17 cellular contexts compared by ENCODE assay signal in genomic region chr3:46293035-46293724, GRCh38. TPM values are rescaled to one million over a fixed set of nuclear protein-coding genes. Genes with fewer than 3 reads are reported as not detected.
DNase-seq lines count a peak whose midpoint lies in the region; ATAC-seq, FAIRE-seq and TF ChIP-seq lines count a peak whose summit lies in the region.
"Had no signal": no experiment of that assay in that cellular context is flagged by ENCODE, and none has a peak within 500 bp of the region (broad histone marks: within the 10 kb centered on the region; RNA-seq: fewer than 3 reads in every experiment).

No MANE protein-coding gene starts in this region.

- no peaks in the 10 kb centered on the region for H3K79me2 ChIP-seq in K562 (ENCODE audit: control insufficient read depth, insufficient read depth, low read length)

- no TSS peak for BruUV-seq in K562 (replicated peaks; lab: Mats Ljungman, UMichigan)

- peak overlapping the region; percentile 86 for H3K27ac Mint-ChIP-seq in stimulated activated naive CD8-positive, alpha-beta T cell treated with anti-CD3 and anti-CD28 coated beads, Interleukin-15, Interleukin-2, amounts not matched to agents 100 ng/mL and 50 ng/mL, for 24 hours

- 3% methylated on average over 2 of the region's 2 CpGs for WGBS in K562 (ENCODE audit: insufficient coverage, low coverage, missing lambda C conversion rate)
- 71 to 93% methylated on average over 2 of the region's 2 CpGs for WGBS in thyroid gland, 2 donors

- no peak; a peak in 1 of 4 replicates for TF ChIP-seq RAD21 in K562 (CRISPR knock-in tag; conservative IDR thresholded peaks at IDR 0.05 in 1 of 2, IDR thresholded peaks at IDR 0.05 in 1 of 2)

- H3K4me3 ChIP-seq in K562 (no peak overlapping the region), thyroid gland (replicated peaks in 1 of 3) (no peak overlapping the region)
- H3K4me3 ChIP-seq: upper lobe of right lung had no signal

- POLR2A ChIA-PET in K562 (lab: Yijun Ruan, JAX) = no interaction called here

- TF ChIP-seq EP300 in K562 (IDR thresholded peaks at IDR 0.05; ENCODE audit: low read length) = no peak

- no peak for DNase-seq in stimulated activated naive CD8-positive, alpha-beta T cell treated with anti-CD3 and anti-CD28 coated beads, Interleukin-15, Interleukin-2, amounts not matched to agents 100 U/mL and 50 U/mL, for 24 hours
- DNase-seq in OCI-M1 (lab: John Stamatoyannopoulos, UW) (peak; percentile 57), K562 (ENCODE audit: extremely low read depth in 1 of 4, low spot score in 3 of 4) (peak in 2 of 4 experiments; percentile 13 to 17), AG08396 (ENCODE audit: low spot score) (no peak), NCI-H1048 (lab: John Stamatoyannopoulos, UW) (no peak), GM13976 (ENCODE audit: low spot score) (no peak), thyroid gland (no peak)
- DNase-seq: NCI-H1092, NCI-H2227 treated with DMSO at 0.1 percent for 48 hours, upper lobe of right lung had no signal

- CTCF ChIA-PET in K562 (lab: Yijun Ruan, JAX; ENCODE audit: low intra/inter-chr PET ratio) = no interaction called here

- no peaks in the 10 kb centered on the region for H3K36me3 Mint-ChIP-seq in stimulated activated naive CD8-positive, alpha-beta T cell treated with anti-CD3 and anti-CD28 coated beads, Interleukin-15, Interleukin-2, amounts not matched to agents 100 ng/mL and 50 ng/mL, for 24 hours (ENCODE audit: low read depth)

- no peak overlapping the region for H3K9ac ChIP-seq in K562 (ENCODE audit: insufficient read depth in 1 of 2, low read depth in 2 of 2, low read length in 2 of 2)

- no peaks in the 10 kb centered on the region for H3K9me3 ChIP-seq in K562 (replicated peaks; ENCODE audit: control insufficient read depth, insufficient read depth, low read depth, low read length)
- H3K9me3 ChIP-seq in thyroid gland = no peaks in the 10 kb centered on the region
- H3K9me3 ChIP-seq: upper lobe of right lung had no signal

- H3K36me3 ChIP-seq in K562 (ENCODE audit: control insufficient read depth, insufficient read depth, low read length) (no peaks in the 10 kb centered on the region), thyroid gland (no peaks in the 10 kb centered on the region)
- H3K36me3 ChIP-seq: upper lobe of right lung had no signal

- peaks cover 56% of the 10 kb centered on the region for H3K4me1 Mint-ChIP-seq in stimulated activated naive CD8-positive, alpha-beta T cell treated with anti-CD3 and anti-CD28 coated beads, Interleukin-15, Interleukin-2, amounts not matched to agents 100 ng/mL and 50 ng/mL, for 24 hours (ENCODE audit: low read depth)

- no peak overlapping the region for H3K27ac ChIP-seq in K562 (ENCODE audit: extremely low read depth, low read depth, low read length)
- H3K27ac ChIP-seq in thyroid gland = no peak overlapping the region
- H3K27ac ChIP-seq: epithelial cell of prostate had no signal

- peaks cover 18% of the 10 kb centered on the region for H3K27me3 Mint-ChIP-seq in stimulated activated naive CD8-positive, alpha-beta T cell treated with anti-CD3 and anti-CD28 coated beads, Interleukin-15, Interleukin-2, amounts not matched to agents 100 ng/mL and 50 ng/mL, for 24 hours

- no peak overlapping the region for H3K4me2 ChIP-seq in K562 (ENCODE audit: insufficient read depth, low read length)

- FAIRE-seq in K562 (lab: Jason Lieb, UNC) = peak; percentile 44
- FAIRE-seq: RCC 7860 had no signal

- H3K27me3 ChIP-seq in K562 (ENCODE audit: control insufficient read depth in 2 of 2, insufficient read depth in 2 of 2, low read length in 2 of 2) (peaks cover 0 to 7% of the 10 kb centered on the region in 2 experiments; a peak in 3 of 5 replicates), thyroid gland (no peaks in the 10 kb centered on the region)
- H3K27me3 ChIP-seq: upper lobe of right lung had no signal

- H2AFZ ChIP-seq in K562 (ENCODE audit: low read depth, low read length) = no peak overlapping the region

- no peaks in the 10 kb centered on the region for H4K20me1 ChIP-seq in K562 (replicated peaks; ENCODE audit: control insufficient read depth, insufficient read depth, low read length)

- H3K4me1 ChIP-seq in K562 (replicated peaks in 1 of 2; ENCODE audit: control insufficient read depth in 2 of 2, insufficient read depth in 2 of 2, low read length in 2 of 2) (no peaks in the 10 kb centered on the region; a peak in 1 of 5 replicates), thyroid gland (no peaks in the 10 kb centered on the region)

- peak; percentile 23 to 48 (median 30); a peak in 2 of 6 replicates for TF ChIP-seq CTCF in K562 (IDR thresholded peaks at IDR 0.05 in 2 of 3, conservative IDR thresholded peaks at IDR 0.05 in 1 of 3; ENCODE audit: insufficient read depth in 2 of 3, low read depth in 1 of 3, low read length in 3 of 3)
- no peak for TF ChIP-seq CTCF in GM13976 (IDR thresholded peaks at IDR 0.05; ENCODE audit: borderline replicate concordance, control extremely low read depth, extremely low read depth, insufficient read depth, missing control alignments)
- TF ChIP-seq CTCF in thyroid gland (IDR thresholded peaks at IDR 0.05) = no peak

- TF ChIP-seq POLR2A in K562 (conservative IDR thresholded peaks at IDR 0.05) (no peak), thyroid gland (IDR thresholded peaks at IDR 0.05) (no peak)

- in situ Hi-C loops in K562 (cut with MboI) = no loop called here
- in situ Hi-C loops in GM13976 (cut with MboI; ENCODE audit: low sequenced_read_pairs, unreplicated experiment) = no loop called here

- H3K4me3 Mint-ChIP-seq in stimulated activated naive CD8-positive, alpha-beta T cell treated with anti-CD3 and anti-CD28 coated beads, Interleukin-15, Interleukin-2, amounts not matched to agents 100 ng/mL and 50 ng/mL, for 24 hours = no peak overlapping the region

- no peak for ATAC-seq in stimulated activated naive CD8-positive, alpha-beta T cell treated with anti-CD3 and anti-CD28 coated beads, Interleukin-15, Interleukin-2, amounts not matched to agents 100 U/mL and 50 U/mL, for 24 hours
- ATAC-seq in K562 = peak; percentile 59; the same call in 2 of the 3 replicates
- ATAC-seq: upper lobe of right lung had no signal

- H3K9me1 ChIP-seq in K562 (ENCODE audit: control insufficient read depth, insufficient read depth, low read length) = no peaks in the 10 kb centered on the region

- H3K9me3 Mint-ChIP-seq in stimulated activated naive CD8-positive, alpha-beta T cell treated with anti-CD3 and anti-CD28 coated beads, Interleukin-15, Interleukin-2, amounts not matched to agents 100 ng/mL and 50 ng/mL, for 24 hours = no peaks in the 10 kb centered on the region

- intact Hi-C loops in K562 (cut with micrococcal nuclease) = loop anchor here (5.0 kb wide), 2 partner anchors 79 to 134 kb away; partner anchors contain the start of gene CCR5
- intact Hi-C loops in thyroid gland (cut with DNase I) = no loop called here

TF ChIP-seq in K562, 482 proteins besides CTCF, POLR2A, EP300 and RAD21:
- TF ChIP-seq ZNF639 (CRISPR knock-in tag; conservative IDR thresholded peaks at IDR 0.05 in 1 of 2, IDR thresholded peaks at IDR 0.05 in 1 of 2) (no peak), TBL1XR1 (IDR thresholded peaks at IDR 0.05; ENCODE audit: low read length in 2 of 2) (no peak), DEAF1 (CRISPR knock-in tag; IDR thresholded peaks at IDR 0.05) (no peak)

RNA-seq across cellular contexts. Expression of gene CCR3, which starts 50.9 kb away (rescaled TPM):
- not detected in 2 replicates for total RNA-seq in K562 (2011; cell fraction: chromatin; rRNA removed; ENCODE audit: low replicate concordance)
- total RNA-seq in K562 (2011; cell fraction: nucleolus; rRNA removed) = not detected in 2 replicates
- not detected in 2 replicates for total RNA-seq in K562 (2011; cell fraction: nucleoplasm; rRNA removed)
- total RNA-seq in K562 (2014; rRNA removed) (not detected in 2 replicates), K562 (2014; rRNA removed; fragmentation: Illumina TruSeq; extraction: Trizol) (not detected in 2 replicates), K562 (2015; rRNA removed; fragmentation: Illumina TruSeq; extraction: Trizol) (not detected in 2 replicates), K562 (2021) (not detected in 2 replicates), thyroid gland (not detected)
- polyA plus RNA-seq in K562 (2011; rRNA removed) (not detected in 2 replicates), K562 (2014; fragmentation: Illumina TruSeq; extraction: Trizol) (not detected in 2 replicates), K562 (2014; fragmentation: Nextera tagmentation; extraction: Ambion mirVana) (not detected), K562 (2014; rRNA removed) (not detected in 2 replicates)
- not detected in 2 replicates for polyA plus RNA-seq in K562 (2011; cell fraction: cytosol; rRNA removed)
- polyA plus RNA-seq in K562 (2011; cell fraction: nucleus; rRNA removed) = not detected in 2 replicates
- not detected in 2 replicates for polyA plus RNA-seq in K562 (2012)
- not detected in 2 replicates for polyA minus RNA-seq in K562 (2011; rRNA and poly(A)+ RNA removed)
- not detected in 2 replicates for polyA minus RNA-seq in K562 (2011; cell fraction: cytosol; rRNA and poly(A)+ RNA removed)
- not detected in 2 replicates for polyA minus RNA-seq in K562 (2011; cell fraction: nucleus; rRNA and poly(A)+ RNA removed)
- total RNA-seq: Daoy, myocyte, renal cortical epithelial cell had no signal
- polyA plus RNA-seq: BJ had no signal

Comparison
In these comparisons a context has a peak if more than half of its experiments do, and no peak if none do; other contexts are left out.
1. CTCF ChIP-seq: peak in K562 (3 of 3); none in GM13976 (single experiment) and thyroid gland (0 of 6).